ENCODE assay signal across 14 cellular contexts in the genomic region with DNA sequence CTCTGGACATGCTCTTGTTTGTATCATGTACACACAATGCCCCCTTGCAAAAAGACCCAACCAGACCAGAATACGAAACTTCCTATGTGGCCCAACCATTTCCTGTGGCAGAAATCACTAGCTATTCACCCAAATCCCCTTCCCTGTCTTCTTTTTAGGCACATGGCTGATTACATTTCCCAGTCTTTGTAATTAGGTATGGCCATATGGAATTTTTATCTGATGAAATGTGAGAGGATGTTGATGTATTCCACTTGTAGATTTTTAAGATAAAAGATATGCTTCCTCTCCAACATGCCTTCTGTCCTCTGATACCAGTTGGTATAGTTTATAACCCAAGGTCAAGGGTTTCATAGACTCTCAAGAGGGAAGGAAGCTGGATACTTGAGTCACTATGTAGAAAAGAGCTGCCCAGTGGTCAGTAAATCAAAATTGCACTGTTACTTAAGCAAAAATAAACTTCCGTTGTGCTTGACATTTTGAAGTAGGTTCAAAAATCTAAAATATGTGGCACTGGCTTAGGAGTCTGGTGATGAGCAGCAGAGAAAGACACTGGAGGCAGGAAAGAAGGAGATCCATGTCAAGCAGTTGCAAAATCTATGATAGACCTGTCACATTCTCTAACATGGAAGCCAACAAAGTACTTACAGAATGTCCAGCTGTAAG.
DNase-seq lines count a peak whose midpoint lies in the region; ATAC-seq and TF ChIP-seq lines count a peak whose summit lies in the region.
"Had no signal": no experiment of that assay in that cellular context is flagged by ENCODE, and none has a peak within 500 bp of the region (broad histone marks: within the 10 kb centered on the region; RNA-seq: fewer than 3 reads in every experiment).

No MANE protein-coding gene starts in this region.

- H3K4me3 Mint-ChIP-seq in immature natural killer cell: no peak overlapping the region
- H3K4me3 Mint-ChIP-seq: CD4-positive, alpha-beta memory T cell had no signal

- H3K9me3 Mint-ChIP-seq in immature natural killer cell: peaks cover 0 to 4% (median 0%) of the 10 kb centered on the region in 6 donors

- H3K27ac Mint-ChIP-seq in immature natural killer cell: no peak overlapping the region
- H3K27ac Mint-ChIP-seq: CD4-positive, alpha-beta memory T cell had no signal

- ATAC-seq in HG02642 (IDR thresholded peaks at IDR 0.05; ENCODE audit: poor library complexity, unreplicated experiment) (no peak), GM18907 (IDR thresholded peaks at IDR 0.05; ENCODE audit: unreplicated experiment) (no peak)
- ATAC-seq: A549 had no signal

- no peaks in the 10 kb centered on the region for H3K36me3 Mint-ChIP-seq in immature natural killer cell
- H3K36me3 Mint-ChIP-seq: CD4-positive, alpha-beta memory T cell had no signal

- H3K4me1 Mint-ChIP-seq in immature natural killer cell: no peaks in the 10 kb centered on the region
- H3K4me1 Mint-ChIP-seq: CD4-positive, alpha-beta memory T cell had no signal

- intact Hi-C loops in thyroid gland (cut with DNase I): no loop called here

- H3K27me3 Mint-ChIP-seq in immature natural killer cell (ENCODE audit: low read depth in 3 of 3): peaks cover 0 to 11% (median 5%) of the 10 kb centered on the region in 3 donors

- DNase-seq in EH (ENCODE audit: low read depth) (peak; percentile 11), NCI-H524 treated with DMSO at 0.1 percent for 48 hours (lab: John Stamatoyannopoulos, UW) (peak; percentile 25), left kidney (ENCODE audit: low read depth, low spot score) (peak; percentile 17), thyroid gland (no peak), immature natural killer cell (no peak)
- DNase-seq: BE2C; CD4-positive, alpha-beta memory T cell; DND-41; GOT3 had no signal

- no peaks in the 10 kb centered on the region for H3K36me3 ChIP-seq in thyroid gland
- H3K36me3 ChIP-seq: BE2C, HAP-1 had no signal

- no peak for TF ChIP-seq CTCF in thyroid gland (IDR thresholded peaks at IDR 0.05)

- H3K4me3 ChIP-seq in thyroid gland (replicated peaks in 1 of 3): no peak overlapping the region
- H3K4me3 ChIP-seq: A549, HAP-1 had no signal

- peak overlapping the region; percentile 42 to 65 (median 46) for H3K27ac ChIP-seq in thyroid gland
- H3K27ac ChIP-seq: A549, C4-2B had no signal

- TF ChIP-seq POLR2A in thyroid gland (IDR thresholded peaks at IDR 0.05): no peak

- no peaks in the 10 kb centered on the region for H3K27me3 ChIP-seq in thyroid gland
- H3K27me3 ChIP-seq: BE2C had no signal

- peaks cover 13 to 22% of the 10 kb centered on the region in 2 donors for H3K4me1 ChIP-seq in thyroid gland
- H3K4me1 ChIP-seq: A549, BE2C, HAP-1 had no signal

- 41 to 42% methylated on average over 2 of the region's 2 CpGs for WGBS in thyroid gland, 2 donors

- no peaks in the 10 kb centered on the region for H3K9me3 ChIP-seq in thyroid gland
- H3K9me3 ChIP-seq: A549, BE2C, HAP-1 had no signal

Comparison
In these comparisons a context has a peak if more than half of its experiments do, and no peak if none do; other contexts are left out.
1. DNase-seq: peak in EH (single experiment), NCI-H524 treated with DMSO at 0.1 percent for 48 hours (single experiment) and left kidney (single experiment); none in thyroid gland (0 of 2) and immature natural killer cell (0 of 3).